Comparison of ENCODE assay signal across 18 cellular contexts in the genomic region with DNA sequence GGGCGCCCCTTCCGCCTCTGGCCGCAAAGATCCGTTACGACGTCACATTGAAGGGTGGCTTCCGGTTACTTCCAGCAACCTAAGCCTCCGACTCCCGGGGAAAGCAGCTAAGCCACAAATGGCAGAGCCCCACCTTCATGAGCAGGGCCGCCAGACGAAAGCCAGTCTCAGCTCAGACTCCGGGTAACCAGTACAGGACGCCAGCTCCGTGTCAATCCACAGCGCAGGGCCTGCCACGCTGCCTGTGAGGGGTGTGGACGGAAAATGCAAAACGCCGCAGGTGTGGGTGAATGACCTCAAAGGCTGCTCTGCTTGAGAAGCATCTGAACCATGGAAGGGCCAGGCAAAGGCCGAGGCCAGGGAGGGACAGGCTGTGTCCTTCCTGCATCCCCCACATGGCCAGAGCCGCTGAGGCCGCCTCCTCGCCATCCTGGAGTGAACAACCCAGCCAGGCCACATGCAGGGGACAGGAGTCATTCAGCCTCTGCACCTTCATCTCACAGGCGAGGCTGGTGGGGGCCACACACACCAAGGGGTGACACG. TPM values are rescaled to one million over a fixed set of nuclear protein-coding genes. Genes with fewer than 3 reads are reported as not detected.
A peak's percentile ranks its signal among the peaks of the same experiment; 100 is the strongest.
DNase-seq lines count a peak whose midpoint lies in the region; ATAC-seq and TF ChIP-seq lines count a peak whose summit lies in the region.
"Had no signal": no experiment of that assay in that cellular context is flagged by ENCODE, and none has a peak within 500 bp of the region (broad histone marks: within the 10 kb centered on the region; RNA-seq: fewer than 3 reads in every experiment).

No MANE protein-coding gene starts in this region.

- no peak overlapping the region for H3K27ac ChIP-seq in spleen
- H3K27ac ChIP-seq: A549, RWPE1 had no signal

- intact Hi-C loops in cardiac septum (cut with DNase I) (no loop called here), Right ventricle myocardium superior (cut with DNase I) (no loop called here), spleen (cut with DNase I; ENCODE audit: low total_unique reads) (no loop called here)

- ATAC-seq in Right ventricle myocardium superior (ENCODE audit: poor library complexity) (no peak), SK-N-SH treated with all-trans-retinoic acid at 6 μM for 48 hours (no peak)
- ATAC-seq: A549, GM12878, GM23338 had no signal

- no peak for TF ChIP-seq CTCF in spleen (IDR thresholded peaks at IDR 0.05 in 8 of 11, conservative IDR thresholded peaks at IDR 0.05 in 3 of 11)

- H3K36me3 ChIP-seq in spleen: no peaks in the 10 kb centered on the region

- no peak for TF ChIP-seq POLR2A in spleen (IDR thresholded peaks at IDR 0.05)

- WGBS in spleen, 5 donors: 78 to 87% (median 81%) methylated on average over 24 to 25 of the region's 25 CpGs

- peaks cover 0 to 11% (median 0%) of the 10 kb centered on the region in 7 donors for H3K27me3 ChIP-seq in spleen (replicated peaks in 1 of 7)

- DNase-seq in cardiac septum (ENCODE audit: low spot score) (peak; percentile 74), Right ventricle myocardium superior (no peak), left kidney (ENCODE audit: low read depth, low spot score) (peak; percentile 37), spleen (peak; percentile 55), GM19238 (ENCODE audit: insufficient read length, low spot score) (no peak)
- no peak for DNase-seq in stimulated activated CD4-positive, alpha-beta T cell treated with anti-CD3 and anti-CD28 coated beads, Interleukin-2, amount 100 ng/mL, for 24 hours
- DNase-seq: C1 segment of cervical spinal cord, DND-41, KBM-7, NCI-H1417 treated with DMSO at 0.1 percent for 48 hours, NCI-H1930, NCI-H2171 treated with DMSO at 0.1 percent for 48 hours, NCI-H446 treated with DMSO at 0.1 percent for 48 hours had no signal

- H3K4me3 ChIP-seq in spleen: no peak overlapping the region
- H3K4me3 ChIP-seq: A549, GM12878, GM23338 had no signal

- H3K9me3 ChIP-seq in spleen: no peaks in the 10 kb centered on the region
- H3K9me3 ChIP-seq: A549 had no signal

- H3K4me1 ChIP-seq in spleen: no peaks in the 10 kb centered on the region
- H3K4me1 ChIP-seq: A549 had no signal

TF ChIP-seq in SK-N-SH treated with all-trans-retinoic acid at 6 μM for 48 hours, 23 proteins besides CTCF, POLR2A, EP300 and RAD21:
- TF ChIP-seq GLIS3 (CRISPR knock-in tag; IDR thresholded peaks at IDR 0.05) (no peak), ZFP3 (CRISPR knock-in tag; IDR thresholded peaks at IDR 0.05) (no peak), OSR1 (CRISPR knock-in tag; IDR thresholded peaks at IDR 0.05) (no peak), BACH2 (CRISPR knock-in tag; IDR thresholded peaks at IDR 0.05; ENCODE audit: borderline replicate concordance) (no peak), PATZ1 (CRISPR knock-in tag; IDR thresholded peaks at IDR 0.05; ENCODE audit: borderline replicate concordance) (no peak), TOX (CRISPR knock-in tag; IDR thresholded peaks at IDR 0.05; ENCODE audit: borderline replicate concordance) (no peak), ZNF565 (CRISPR knock-in tag; conservative IDR thresholded peaks at IDR 0.05; ENCODE audit: low read depth) (no peak), ARNTL (CRISPR knock-in tag; IDR thresholded peaks at IDR 0.05; ENCODE audit: borderline replicate concordance, low read depth) (no peak), TCF4 (CRISPR knock-in tag; IDR thresholded peaks at IDR 0.05; ENCODE audit: borderline replicate concordance) (no peak)
- TF ChIP-seq, protein P1, sequence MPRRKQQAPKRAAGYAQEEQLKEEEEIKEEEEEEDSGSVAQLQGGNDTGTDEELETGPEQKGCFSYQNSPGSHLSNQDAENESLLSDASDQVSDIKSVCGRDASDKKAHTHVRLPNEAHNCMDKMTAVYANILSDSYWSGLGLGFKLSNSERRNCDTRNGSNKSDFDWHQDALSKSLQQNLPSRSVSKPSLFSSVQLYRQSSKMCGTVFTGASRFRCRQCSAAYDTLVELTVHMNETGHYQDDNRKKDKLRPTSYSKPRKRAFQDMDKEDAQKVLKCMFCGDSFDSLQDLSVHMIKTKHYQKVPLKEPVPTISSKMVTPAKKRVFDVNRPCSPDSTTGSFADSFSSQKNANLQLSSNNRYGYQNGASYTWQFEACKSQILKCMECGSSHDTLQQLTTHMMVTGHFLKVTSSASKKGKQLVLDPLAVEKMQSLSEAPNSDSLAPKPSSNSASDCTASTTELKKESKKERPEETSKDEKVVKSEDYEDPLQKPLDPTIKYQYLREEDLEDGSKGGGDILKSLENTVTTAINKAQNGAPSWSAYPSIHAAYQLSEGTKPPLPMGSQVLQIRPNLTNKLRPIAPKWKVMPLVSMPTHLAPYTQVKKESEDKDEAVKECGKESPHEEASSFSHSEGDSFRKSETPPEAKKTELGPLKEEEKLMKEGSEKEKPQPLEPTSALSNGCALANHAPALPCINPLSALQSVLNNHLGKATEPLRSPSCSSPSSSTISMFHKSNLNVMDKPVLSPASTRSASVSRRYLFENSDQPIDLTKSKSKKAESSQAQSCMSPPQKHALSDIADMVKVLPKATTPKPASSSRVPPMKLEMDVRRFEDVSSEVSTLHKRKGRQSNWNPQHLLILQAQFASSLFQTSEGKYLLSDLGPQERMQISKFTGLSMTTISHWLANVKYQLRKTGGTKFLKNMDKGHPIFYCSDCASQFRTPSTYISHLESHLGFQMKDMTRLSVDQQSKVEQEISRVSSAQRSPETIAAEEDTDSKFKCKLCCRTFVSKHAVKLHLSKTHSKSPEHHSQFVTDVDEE (CRISPR knock-in tag; IDR thresholded peaks at IDR 0.05): no peak

RNA-seq across cellular contexts. Expression of gene PPP2R2D, which starts 53.5 kb away (rescaled TPM):
- total RNA-seq in cardiac septum: 35.3 TPM
- 33.9 TPM for total RNA-seq in Right ventricle myocardium superior
- total RNA-seq in spleen: 10 to 100 TPM; 28.0 to 41.2 (median 35.3) TPM
- polyA plus RNA-seq in spleen: 10 to 100 TPM; 15.6 to 21.0 (median 17.3) TPM

Comparison
In these comparisons a context has a peak if more than half of its experiments do, and no peak if none do; other contexts are left out.
1. DNase-seq: peak in cardiac septum (single experiment), left kidney (single experiment) and spleen (single experiment); none in Right ventricle myocardium superior (single experiment), GM19238 (single experiment) and stimulated activated CD4-positive, alpha-beta T cell treated with anti-CD3 and anti-CD28 coated beads, Interleukin-2, amount 100 ng/mL, for 24 hours (0 of 2).